10 cellular contexts compared by ENCODE assay signal in the genomic region with DNA sequence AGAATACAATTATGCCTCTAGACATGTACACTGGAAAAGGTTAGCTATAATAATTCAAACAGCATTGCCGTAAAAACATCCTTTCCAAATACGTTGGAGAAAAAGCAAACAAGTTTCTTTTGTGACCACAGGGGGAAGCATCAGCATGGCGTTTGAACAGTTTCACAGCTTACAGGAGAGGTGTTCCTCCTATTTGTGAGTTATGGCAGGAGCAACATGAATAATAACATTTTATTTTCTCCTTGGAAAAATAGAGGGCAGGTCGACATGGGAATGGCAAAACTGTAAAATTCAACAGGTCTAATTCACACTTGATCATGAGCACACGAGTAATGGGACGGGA. TPM values are rescaled to one million over a fixed set of nuclear protein-coding genes. Genes with fewer than 3 reads are reported as not detected.
DNase-seq lines count a peak whose midpoint lies in the region; ATAC-seq and TF ChIP-seq lines count a peak whose summit lies in the region.
"Had no signal": no experiment of that assay in that cellular context is flagged by ENCODE, and none has a peak within 500 bp of the region (broad histone marks: within the 10 kb centered on the region; RNA-seq: fewer than 3 reads in every experiment).

No MANE protein-coding gene starts in this region.

- H3K4me3 ChIP-seq in MM.1S (ENCODE audit: low read length): no peak overlapping the region
- H3K4me3 ChIP-seq in WI38 (ENCODE audit: low read depth, low read length): no peak overlapping the region
- H3K4me3 ChIP-seq: SJSA1 had no signal

- TF ChIP-seq CTCF in MM.1S (IDR thresholded peaks at IDR 0.05; ENCODE audit: low read length) (peak; percentile 36), WI38 (IDR thresholded peaks at IDR 0.05; ENCODE audit: low read depth, low read length) (peak; percentile 17; the same call in 1 of the 2 replicates)

- intact Hi-C loops in left colon (cut with DNase I, micrococcal nuclease): no loop called here

- no peak overlapping the region for H2AFZ ChIP-seq in MM.1S (ENCODE audit: low read length)

- no peak overlapping the region for H3K27ac ChIP-seq in MM.1S (ENCODE audit: low read length)
- H3K27ac ChIP-seq: SJSA1 had no signal

- no peak overlapping the region for H3K9ac ChIP-seq in MM.1S (ENCODE audit: low read length)

- no peaks in the 10 kb centered on the region for H4K20me1 ChIP-seq in MM.1S (ENCODE audit: insufficient read depth, low read length)

- H3K79me2 ChIP-seq in MM.1S (ENCODE audit: low read length): no peaks in the 10 kb centered on the region

- peak overlapping the region; percentile 15; the same call in 1 of the 2 replicates for H3K4me2 ChIP-seq in MM.1S (ENCODE audit: low read depth, low read length)

- H3K27me3 ChIP-seq in MM.1S (replicated peaks; ENCODE audit: insufficient read depth, low read length): no peaks in the 10 kb centered on the region
- H3K27me3 ChIP-seq: SJSA1 had no signal

- peaks cover 2% of the 10 kb centered on the region; the same call in 1 of the 2 replicates for H3F3A ChIP-seq in MM.1S (ENCODE audit: insufficient read depth, low read length)

- DNase-seq in EH (ENCODE audit: low read depth) (peak; percentile 43), MM.1S (peak; percentile 39), left colon (no peak), NCI-H226 (no peak)
- no peak for DNase-seq in stimulated activated CD8-positive, alpha-beta memory T cell treated with anti-CD3 and anti-CD28 coated beads, Interleukin-4, amount 100 ng/mL, for 48 hours
- DNase-seq in activated CD4-positive, alpha-beta T cell treated with anti-CD3 and anti-CD28 coated beads for 1 hour: no peak

- no peaks in the 10 kb centered on the region for H3K9me3 ChIP-seq in MM.1S (replicated peaks; ENCODE audit: insufficient read depth, low read length)
- H3K9me3 ChIP-seq: SJSA1 had no signal

- no peaks in the 10 kb centered on the region for H3K36me3 ChIP-seq in MM.1S (replicated peaks; ENCODE audit: insufficient read depth, low read length)
- H3K36me3 ChIP-seq: SJSA1 had no signal

- no peaks in the 10 kb centered on the region for H3K4me1 ChIP-seq in MM.1S (ENCODE audit: low read length)
- H3K4me1 ChIP-seq: SJSA1 had no signal

- no peaks in the 10 kb centered on the region for H3K9me2 ChIP-seq in MM.1S (replicated peaks; ENCODE audit: insufficient read depth, low read length)

- ATAC-seq in left colon (peak; percentile 45), HG03457 (IDR thresholded peaks at IDR 0.05; ENCODE audit: unreplicated experiment) (no peak)
- ATAC-seq: naive thymus-derived CD4-positive, alpha-beta T cell had no signal

RNA-seq across cellular contexts. Expression of gene GADL1, which starts 39.7 kb away (rescaled TPM):
- total RNA-seq in left colon: not detected
- total RNA-seq: naive thymus-derived CD4-positive, alpha-beta T cell had no signal

Comparison
In these comparisons a context has a peak if more than half of its experiments do, and no peak if none do; other contexts are left out.
1. DNase-seq: peak in EH (single experiment) and MM.1S (single experiment); none in left colon (0 of 2), stimulated activated CD8-positive, alpha-beta memory T cell treated with anti-CD3 and anti-CD28 coated beads, Interleukin-4, amount 100 ng/mL, for 48 hours (single experiment), activated CD4-positive, alpha-beta T cell treated with anti-CD3 and anti-CD28 coated beads for 1 hour (single experiment) and NCI-H226 (single experiment).